14 cellular contexts compared by ENCODE assay signal in genomic region chr12:95203477-95203843, GRCh38. TPM values are rescaled to one million over a fixed set of nuclear protein-coding genes. Genes with fewer than 3 reads are reported as not detected.
A peak's percentile ranks its signal among the peaks of the same experiment; 100 is the strongest.
DNase-seq lines count a peak whose midpoint lies in the region; ATAC-seq and TF ChIP-seq lines count a peak whose summit lies in the region.
"Had no signal": no experiment of that assay in that cellular context is flagged by ENCODE, and none has a peak within 500 bp of the region (broad histone marks: within the 10 kb centered on the region; RNA-seq: fewer than 3 reads in every experiment).

No MANE protein-coding gene starts in this region.

- H3K27me3 ChIP-seq in ACC112 (ENCODE audit: insufficient read depth, low read length) (no peaks in the 10 kb centered on the region), PC-3 (ENCODE audit: low read length) (no peaks in the 10 kb centered on the region), osteoblast (ENCODE audit: insufficient read depth, low read length) (no peaks in the 10 kb centered on the region)

- peaks cover 19% of the 10 kb centered on the region for H3K36me3 Mint-ChIP-seq in endothelial cell (ENCODE audit: low read depth, unreplicated experiment)
- H3K36me3 Mint-ChIP-seq: natural killer cell had no signal

- CTCF ChIA-PET in PC-3 (lab: Charles Lee), result interaction anchor here (0.6 kb wide), 1 partner anchor 489 kb away, joined by 3 read pairs; no protein-coding TSS in a partner anchor

- H3F3A ChIP-seq in PC-3 (ENCODE audit: low read length, unreplicated experiment), result no peaks in the 10 kb centered on the region

- H3K4me3 Mint-ChIP-seq in endothelial cell (ENCODE audit: unreplicated experiment), result no peak overlapping the region
- H3K4me3 Mint-ChIP-seq: activated T-cell treated with anti-CD3 and anti-CD28 coated beads, Interleukin-2, amount 50 U/mL, for 24 hours; natural killer cell had no signal

- H2AFZ ChIP-seq in ACC112 (ENCODE audit: low read length, unreplicated experiment), result peak overlapping the region; percentile 93
- no peak overlapping the region for H2AFZ ChIP-seq in PC-3 (ENCODE audit: low read length)
- H2AFZ ChIP-seq in osteoblast (ENCODE audit: low read length), result no peak overlapping the region

- H3K79me2 ChIP-seq in ACC112 (ENCODE audit: control insufficient read depth, insufficient read depth, low read length, unreplicated experiment) (no peaks in the 10 kb centered on the region), PC-3 (ENCODE audit: low read length) (peaks cover 88% of the 10 kb centered on the region), osteoblast (ENCODE audit: insufficient read depth, low read length) (peaks cover 53% of the 10 kb centered on the region)

- H3K9me2 ChIP-seq in PC-3 (replicated peaks; ENCODE audit: low read length), result no peaks in the 10 kb centered on the region

- peak overlapping the region; percentile 81 for H3K4me2 ChIP-seq in PC-3 (ENCODE audit: low read length)
- no peak overlapping the region for H3K4me2 ChIP-seq in osteoblast (ENCODE audit: insufficient read depth, low read length)

- no peaks in the 10 kb centered on the region for H3K9me3 Mint-ChIP-seq in endothelial cell (ENCODE audit: unreplicated experiment)
- H3K9me3 Mint-ChIP-seq: activated T-cell treated with anti-CD3 and anti-CD28 coated beads, Interleukin-2, amount 50 U/mL, for 24 hours; natural killer cell had no signal

- H3K9me3 ChIP-seq in PC-3 (ENCODE audit: low read length) (no peaks in the 10 kb centered on the region), osteoblast (ENCODE audit: low read depth, low read length) (no peaks in the 10 kb centered on the region)

- ATAC-seq in PC-3, result no peak
- ATAC-seq: natural killer cell had no signal

- H3K27ac ChIP-seq in ACC112 (ENCODE audit: low read depth, low read length), result peak overlapping the region; percentile 92
- H3K27ac ChIP-seq in PC-3 (ENCODE audit: low read length), result peak overlapping the region; percentile 97
- peak overlapping the region; percentile 98 for H3K27ac ChIP-seq in osteoblast (ENCODE audit: low read depth, low read length)

- peaks cover 57% of the 10 kb centered on the region for H3K4me1 ChIP-seq in ACC112 (ENCODE audit: control insufficient read depth, insufficient read depth, low read length, unreplicated experiment)
- peaks cover 69% of the 10 kb centered on the region for H3K4me1 ChIP-seq in PC-3 (ENCODE audit: insufficient read depth, low read length)
- H3K4me1 ChIP-seq in osteoblast (ENCODE audit: insufficient read depth, low read length), result peaks cover 58% of the 10 kb centered on the region

- POLR2A ChIA-PET in PC-3 (lab: Charles Lee; ENCODE audit: unreplicated experiment), result no interaction called here

- DNase-seq in PC-3 (no peak), endothelial cell (ENCODE audit: low spot score) (no peak), osteoblast (ENCODE audit: insufficient read length, low spot score, missing footprints) (no peak), NCI-H1694 (lab: John Stamatoyannopoulos, UW) (no peak), germinal center (ENCODE audit: low spot score) (no peak), posterior cingulate gyrus (no peak)
- DNase-seq in stimulated activated CD4-positive, alpha-beta T cell treated with anti-CD3 and anti-CD28 coated beads, Interleukin-12 subunit alpha, Interleukin-12 subunit beta, amount 100 ng/mL, for 4 hours, result no peak
- DNase-seq: activated CD4-positive, alpha-beta T cell treated with anti-CD3 and anti-CD28 coated beads for 1 hour; activated T-cell treated with anti-CD3 and anti-CD28 coated beads, Interleukin-2, amount 50 U/mL, for 24 hours; DND-41; natural killer cell; NCI-H1930; NCI-H82 had no signal

- TF ChIP-seq CTCF in PC-3 (conservative IDR thresholded peaks at IDR 0.05; ENCODE audit: low read depth, low read length) (no peak), endothelial cell (IDR thresholded peaks at IDR 0.05; ENCODE audit: unreplicated experiment) (no peak), osteoblast (IDR thresholded peaks at IDR 0.05; ENCODE audit: extremely low read depth, low read depth, low read length) (no peak)

- intact Hi-C loops in PC-3 (cut with micrococcal nuclease), result no loop called here
- intact Hi-C loops in posterior cingulate gyrus (cut with DNase I), result no loop called here

- H3K36me3 ChIP-seq in ACC112 (ENCODE audit: insufficient read depth, low read length) (no peaks in the 10 kb centered on the region), PC-3 (ENCODE audit: low read depth, low read length) (no peaks in the 10 kb centered on the region), osteoblast (ENCODE audit: insufficient read depth, low read length) (no peaks in the 10 kb centered on the region)

- H4K20me1 ChIP-seq in PC-3 (ENCODE audit: low read length), result no peaks in the 10 kb centered on the region
- H4K20me1 ChIP-seq in osteoblast (ENCODE audit: insufficient read depth, low read length), result no peaks in the 10 kb centered on the region

- peak overlapping the region; percentile 74 for H3K9ac ChIP-seq in PC-3 (ENCODE audit: low read length)

- peaks cover 65% of the 10 kb centered on the region for H3K4me1 Mint-ChIP-seq in endothelial cell (ENCODE audit: unreplicated experiment)

- peak overlapping the region; percentile 84 for H3K27ac Mint-ChIP-seq in endothelial cell (ENCODE audit: unreplicated experiment)
- H3K27ac Mint-ChIP-seq: activated T-cell treated with anti-CD3 and anti-CD28 coated beads, Interleukin-2, amount 50 U/mL, for 24 hours; natural killer cell had no signal

- H3K27me3 Mint-ChIP-seq in endothelial cell (ENCODE audit: unreplicated experiment), result peaks cover 4% of the 10 kb centered on the region
- H3K27me3 Mint-ChIP-seq: activated T-cell treated with anti-CD3 and anti-CD28 coated beads, Interleukin-2, amount 50 U/mL, for 24 hours had no signal

- H3K4me3 ChIP-seq in ACC112 (ENCODE audit: low read depth, low read length) (peak overlapping the region; percentile 44; the same call in 1 of the 2 replicates), PC-3 (ENCODE audit: low read length) (peak overlapping the region; percentile 59), osteoblast (ENCODE audit: insufficient read depth, low read length) (no peak overlapping the region)

- no TSS peak for BruUV-seq in PC-3 (replicated peaks; lab: Mats Ljungman, UMichigan)

RNA-seq across cellular contexts. Expression of gene FGD6, which starts 13.8 kb away (rescaled TPM):
- total RNA-seq in PC-3 (2014; rRNA removed) (14.2 and 14.3 TPM in 2 replicates), endothelial cell (ENCODE audit: unreplicated experiment) (35.4 TPM), osteoblast (11.9 and 14.4 TPM in 2 replicates)

RNA-seq across cellular contexts. Expression of gene VEZT, which starts 14.1 kb away (rescaled TPM):
- total RNA-seq in PC-3 (2014; rRNA removed), result 83.6 and 85.9 TPM in 2 replicates
- total RNA-seq in endothelial cell (ENCODE audit: unreplicated experiment), result 89.9 TPM
- total RNA-seq in osteoblast, result 77.1 and 86.3 TPM in 2 replicates
